23 cellular contexts compared by ENCODE assay signal in the genomic region with DNA sequence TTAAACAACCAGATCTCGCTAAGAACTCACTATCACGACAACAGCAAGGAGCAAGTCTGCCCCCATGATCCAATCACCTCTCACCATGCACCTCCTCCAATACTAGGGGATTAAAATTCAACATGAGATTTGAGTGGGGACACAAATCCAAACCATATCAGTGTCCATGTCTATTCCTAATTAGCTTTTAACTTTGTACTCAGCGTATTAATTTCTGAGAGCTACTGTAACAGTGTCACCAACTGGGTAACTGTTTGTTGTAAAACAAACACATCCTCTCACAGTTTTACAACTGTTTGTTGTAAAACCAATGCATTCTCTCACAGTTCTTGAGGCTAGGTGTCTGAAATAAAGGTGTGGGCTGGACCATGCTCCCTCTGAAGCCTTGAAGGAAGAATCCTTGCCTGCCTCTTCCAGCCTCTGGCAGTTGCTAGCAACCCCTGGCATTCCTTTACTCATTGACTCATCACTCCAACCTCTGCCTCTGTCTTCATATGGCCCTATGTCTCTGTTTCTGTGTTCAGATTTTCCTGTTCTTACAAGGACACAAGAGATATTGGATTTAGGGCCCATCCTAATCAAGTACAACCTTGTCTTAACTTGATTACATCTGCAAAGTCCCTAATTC.
DNase-seq lines count a peak whose midpoint lies in the region; ATAC-seq, FAIRE-seq and TF ChIP-seq lines count a peak whose summit lies in the region.
"Had no signal": no experiment of that assay in that cellular context is flagged by ENCODE, and none has a peak within 500 bp of the region (broad histone marks: within the 10 kb centered on the region; RNA-seq: fewer than 3 reads in every experiment).

No MANE protein-coding gene starts in this region.

- no peaks in the 10 kb centered on the region for H3K27me3 Mint-ChIP-seq in GM23338 (ENCODE audit: insufficient read depth, low read depth, poor library complexity)
- H3K27me3 Mint-ChIP-seq in astrocyte (ENCODE audit: low read depth, unreplicated experiment) = no peaks in the 10 kb centered on the region
- H3K27me3 Mint-ChIP-seq: activated CD4-positive, alpha-beta T cell treated with anti-CD3 and anti-CD28 coated beads, Interleukin-2, amount 10 ng/mL, durations not matched to agents 7 days and 5 days; IgD-negative memory B cell; stimulated activated naive CD8-positive, alpha-beta T cell treated with anti-CD3 and anti-CD28 coated beads, Interleukin-15, amount 100 ng/mL, for 72 hours had no signal

- H3K79me2 ChIP-seq in GM23338 (replicated peaks; ENCODE audit: insufficient read depth) = no peaks in the 10 kb centered on the region
- H3K79me2 ChIP-seq in astrocyte (ENCODE audit: insufficient read depth, low read length) = no peaks in the 10 kb centered on the region

- H3K36me3 Mint-ChIP-seq in GM23338 (ENCODE audit: low read depth) (peaks cover 23% of the 10 kb centered on the region), astrocyte (ENCODE audit: low read depth, unreplicated experiment) (peaks cover 7% of the 10 kb centered on the region)

- H3K4me1 Mint-ChIP-seq in GM23338 = no peaks in the 10 kb centered on the region
- peaks cover 5% of the 10 kb centered on the region for H3K4me1 Mint-ChIP-seq in astrocyte (ENCODE audit: low read depth, unreplicated experiment)
- H3K4me1 Mint-ChIP-seq: IgD-negative memory B cell; stimulated activated naive CD8-positive, alpha-beta T cell treated with anti-CD3 and anti-CD28 coated beads, Interleukin-15, amount 100 ng/mL, for 72 hours had no signal

- H3K4me2 ChIP-seq in GM23338 (no peak overlapping the region), astrocyte (ENCODE audit: low read length) (no peak overlapping the region)

- peaks cover 19% of the 10 kb centered on the region; the same call in 1 of the 2 replicates for H3K36me3 ChIP-seq in GM23338 (ENCODE audit: insufficient read depth)
- peaks cover 5% of the 10 kb centered on the region for H3K36me3 ChIP-seq in astrocyte (ENCODE audit: insufficient read depth, low read length)
- H3K36me3 ChIP-seq in small intestine (ENCODE audit: control insufficient read depth in 2 of 2, insufficient read depth in 2 of 2, low read length in 2 of 2) = peaks cover 7 to 12% of the 10 kb centered on the region in 2 donors

- no peak overlapping the region for H2AFZ ChIP-seq in GM23338
- H2AFZ ChIP-seq in astrocyte (ENCODE audit: low read depth, low read length) = no peak overlapping the region

- WGBS in small intestine, 3 donors = 87 to 98% (median 87%) methylated on average over 3 of the region's 3 CpGs

- H3K27ac Mint-ChIP-seq in GM23338 (peak overlapping the region; percentile 54; the same call in 1 of the 2 replicates), astrocyte (ENCODE audit: unreplicated experiment) (peak overlapping the region; percentile 41)
- H3K27ac Mint-ChIP-seq: activated CD4-positive, alpha-beta T cell treated with anti-CD3 and anti-CD28 coated beads, Interleukin-2, amount 10 ng/mL, durations not matched to agents 7 days and 5 days; IgD-negative memory B cell; stimulated activated naive CD8-positive, alpha-beta T cell treated with anti-CD3 and anti-CD28 coated beads, Interleukin-15, amount 100 ng/mL, for 72 hours had no signal

- no peaks in the 10 kb centered on the region for H3K9me2 ChIP-seq in GM23338 (ENCODE audit: insufficient read depth)

- H3K9me3 ChIP-seq in astrocyte (ENCODE audit: insufficient read depth, low read depth, low read length) (no peaks in the 10 kb centered on the region), small intestine (ENCODE audit: control insufficient read depth, low read depth) (no peaks in the 10 kb centered on the region)
- H3K9me3 ChIP-seq: BE2C, esophagus muscularis mucosa, heart left ventricle, neutrophil, upper lobe of right lung had no signal

- H3K27ac ChIP-seq in GM23338 (ENCODE audit: low read depth) = no peak overlapping the region
- H3K27ac ChIP-seq in astrocyte (ENCODE audit: low read depth, low read length) = no peak overlapping the region
- H3K27ac ChIP-seq in small intestine (ENCODE audit: low read depth in 1 of 2, low read length in 1 of 2) = no peak overlapping the region
- H3K27ac ChIP-seq: esophagus muscularis mucosa, heart left ventricle, neutrophil, upper lobe of right lung had no signal

- TF ChIP-seq CTCF in GM23338 (conservative IDR thresholded peaks at IDR 0.05; ENCODE audit: low read depth in 2 of 2) (no peak), astrocyte (IDR thresholded peaks at IDR 0.05; ENCODE audit: insufficient read depth, low read depth, low read length) (no peak), fibroblast of villous mesenchyme (IDR thresholded peaks at IDR 0.05; ENCODE audit: insufficient read depth, low read depth, low read length) (no peak)

- no peak overlapping the region for H3K4me3 ChIP-seq in GM23338
- no peak overlapping the region for H3K4me3 ChIP-seq in astrocyte (ENCODE audit: insufficient read depth, low read depth, low read length)
- H3K4me3 ChIP-seq in fibroblast of villous mesenchyme (ENCODE audit: low read depth, low read length) = no peak overlapping the region
- H3K4me3 ChIP-seq in small intestine (ENCODE audit: low read depth in 1 of 2, low read length in 2 of 2) = no peak overlapping the region
- H3K4me3 ChIP-seq: esophagus muscularis mucosa, heart left ventricle, upper lobe of right lung had no signal

- H3K4me3 Mint-ChIP-seq in GM23338 (no peak overlapping the region), astrocyte (ENCODE audit: unreplicated experiment) (no peak overlapping the region)
- H3K4me3 Mint-ChIP-seq: activated CD4-positive, alpha-beta T cell treated with anti-CD3 and anti-CD28 coated beads, Interleukin-2, amount 10 ng/mL, durations not matched to agents 7 days and 5 days; IgD-negative memory B cell; stimulated activated naive CD8-positive, alpha-beta T cell treated with anti-CD3 and anti-CD28 coated beads, Interleukin-15, amount 100 ng/mL, for 72 hours had no signal

- no peaks in the 10 kb centered on the region for H4K20me1 ChIP-seq in GM23338 (replicated peaks; ENCODE audit: insufficient read depth)
- H4K20me1 ChIP-seq in astrocyte (ENCODE audit: insufficient read depth, low read length) = no peaks in the 10 kb centered on the region

- ATAC-seq in GM23338 = no peak
- ATAC-seq in HG03442 (IDR thresholded peaks at IDR 0.05; ENCODE audit: unreplicated experiment) = no peak
- no peak for ATAC-seq in GM21717 (IDR thresholded peaks at IDR 0.05; ENCODE audit: unreplicated experiment)
- ATAC-seq: heart left ventricle; stimulated activated naive CD8-positive, alpha-beta T cell treated with anti-CD3 and anti-CD28 coated beads, Interleukin-15, amount 100 ng/mL, for 72 hours; upper lobe of right lung had no signal

- H3K9me3 Mint-ChIP-seq in GM23338 = no peaks in the 10 kb centered on the region
- no peaks in the 10 kb centered on the region for H3K9me3 Mint-ChIP-seq in astrocyte (ENCODE audit: unreplicated experiment)
- H3K9me3 Mint-ChIP-seq: activated CD4-positive, alpha-beta T cell treated with anti-CD3 and anti-CD28 coated beads, Interleukin-2, amount 10 ng/mL, durations not matched to agents 7 days and 5 days; IgD-negative memory B cell; stimulated activated naive CD8-positive, alpha-beta T cell treated with anti-CD3 and anti-CD28 coated beads, Interleukin-15, amount 100 ng/mL, for 72 hours had no signal

- H3K4me1 ChIP-seq in GM23338 (ENCODE audit: insufficient read depth) = no peaks in the 10 kb centered on the region
- H3K4me1 ChIP-seq in astrocyte (ENCODE audit: insufficient read depth, low read length) = peaks cover 2% of the 10 kb centered on the region
- no peaks in the 10 kb centered on the region for H3K4me1 ChIP-seq in small intestine (ENCODE audit: control insufficient read depth in 2 of 2, insufficient read depth in 1 of 2, low read depth in 1 of 2, low read length in 1 of 2)
- H3K4me1 ChIP-seq: BE2C, upper lobe of right lung had no signal

- no peaks in the 10 kb centered on the region for H3F3A ChIP-seq in GM23338 (replicated peaks; ENCODE audit: low read depth)

- FAIRE-seq in astrocyte (lab: Jason Lieb, UNC) = no peak
- no peak for FAIRE-seq in small intestine (lab: Jason Lieb, UNC)

- DNase-seq in GM23338 (ENCODE audit: low spot score) (no peak), astrocyte (ENCODE audit: low read depth) (no peak), fibroblast of villous mesenchyme (ENCODE audit: low read depth) (peak; percentile 12), small intestine (peak; percentile 13)
- no peak for DNase-seq in effector CD8-positive, alpha-beta T cell (lab: John Stamatoyannopoulos, UW)
- no peak for DNase-seq in activated CD4-positive, alpha-beta T cell treated with anti-CD3 and anti-CD28 coated beads, Interleukin-2, amount 50 U/mL, for 48 hours
- DNase-seq: activated CD4-positive, alpha-beta T cell treated with anti-CD3 and anti-CD28 coated beads, Interleukin-2, amount 10 ng/mL, durations not matched to agents 7 days and 5 days; activated gamma-delta T cell treated with Interleukin-2 at 50 U/mL for 16 hours; BE2C; COR-L47; heart left ventricle; NCI-H1436 treated with DMSO at 0.1 percent for 48 hours; NCI-H2171; NCI-H69; SHP77; stimulated activated CD4-positive, alpha-beta T cell treated with anti-CD3 and anti-CD28 coated beads, Interleukin-4, amount 100 ng/mL, for 24 hours; stimulated activated naive CD8-positive, alpha-beta T cell treated with anti-CD3 and anti-CD28 coated beads, Interleukin-15, amount 100 ng/mL, for 72 hours; upper lobe of right lung had no signal

- H3K9ac ChIP-seq in astrocyte (ENCODE audit: low read length) = no peak overlapping the region

- no peaks in the 10 kb centered on the region for H3K27me3 ChIP-seq in GM23338 (ENCODE audit: insufficient read depth)
- H3K27me3 ChIP-seq in astrocyte (ENCODE audit: insufficient read depth, low read length) = no peaks in the 10 kb centered on the region
- no peaks in the 10 kb centered on the region for H3K27me3 ChIP-seq in small intestine (ENCODE audit: control insufficient read depth in 2 of 2, insufficient read depth in 2 of 2, low read length in 2 of 2)
- H3K27me3 ChIP-seq: BE2C, esophagus muscularis mucosa, heart left ventricle, neutrophil, upper lobe of right lung had no signal

TF ChIP-seq in GM23338, 12 proteins besides CTCF, POLR2A, EP300 and RAD21:
- TF ChIP-seq ZNF331 (CRISPR knock-in tag; IDR thresholded peaks at IDR 0.05; ENCODE audit: low read depth) = no peak
- no peak for TF ChIP-seq JUNB (IDR thresholded peaks at IDR 0.05; ENCODE audit: unreplicated experiment)

Comparison
In these comparisons a context has a peak if more than half of its experiments do, and no peak if none do; other contexts are left out.
1. DNase-seq: peak in fibroblast of villous mesenchyme (single experiment) and small intestine (single experiment); none in GM23338 (single experiment), astrocyte (single experiment), effector CD8-positive, alpha-beta T cell (single experiment) and activated CD4-positive, alpha-beta T cell treated with anti-CD3 and anti-CD28 coated beads, Interleukin-2, amount 50 U/mL, for 48 hours (0 of 2).